In genomic region chr6:90119618-90120017, GRCh38 we compare ENCODE assay signal across 22 cellular contexts.
DNase-seq lines count a peak whose midpoint lies in the region; ATAC-seq and TF ChIP-seq lines count a peak whose summit lies in the region.
"Had no signal": no experiment of that assay in that cellular context is flagged by ENCODE, and none has a peak within 500 bp of the region (broad histone marks: within the 10 kb centered on the region; RNA-seq: fewer than 3 reads in every experiment).

No MANE protein-coding gene starts in this region.

- dilution Hi-C loops in IMR-90 (cut with HindIII; ENCODE audit: low sequenced_read_pairs, unreplicated experiment), result no loop called here

- no peak for DNase-seq in activated naive CD4-positive, alpha-beta T cell treated with anti-CD3 and anti-CD28 coated beads, Interleukin-2, amount 10 ng/mL, durations not matched to agents 7 days and 5 days
- DNase-seq in IMR-90, result no peak
- no peak for DNase-seq in activated naive CD8-positive, alpha-beta T cell treated with anti-CD3 and anti-CD28 coated beads, Interleukin-2, amount 50 U/mL, for 24 hours
- no peak for DNase-seq in naive thymus-derived CD8-positive, alpha-beta T cell
- no peak for DNase-seq in activated T-cell treated with anti-CD3 and anti-CD28 coated beads, Interleukin-2, amount 50 U/mL, for 72 hours
- DNase-seq: CD4-positive, alpha-beta memory T cell; COR-L47; MV-4-11; NCI-H1105 treated with DMSO at 0.1 percent for 48 hours; NCI-H146; NCI-H1930; NCI-H446; NCI-H524 treated with DMSO at 0.1 percent for 48 hours; NCI-H774; SIG-M5 had no signal

- no peak overlapping the region for H3K4me3 ChIP-seq in IMR-90 (ENCODE audit: insufficient read depth, low read depth, low read length)
- H3K4me3 ChIP-seq: BLaER1 treated with 17β-estradiol and CSF1 and Interleukin-3, amounts not matched to agents 10 nM and 100 nM; SK-N-MC had no signal

- H2BK20ac ChIP-seq in IMR-90 (ENCODE audit: low read depth, low read length), result no peak overlapping the region

- TF ChIP-seq CTCF in IMR-90 (conservative IDR thresholded peaks at IDR 0.05; ENCODE audit: low read depth, low read length), result no peak

- CTCF ChIA-PET in activated naive CD4-positive, alpha-beta T cell treated with anti-CD3 and anti-CD28 coated beads, Interleukin-2, amount 10 ng/mL, durations not matched to agents 7 days and 5 days (lab: Charles Lee), result interaction anchor here (1.4 to 1.7 kb wide), 2 partner anchors 22 to 177 kb away, joined by 3 read pairs; no protein-coding TSS in a partner anchor
- CTCF ChIA-PET in IMR-90 (lab: Yijun Ruan, JAX), result no interaction called here

- H3K9me1 ChIP-seq in IMR-90 (ENCODE audit: insufficient read depth, low read length), result 0 out of 2 replicates have a peak, but pooled peaks cover under 1% of the 10 kb centered on the region

- no peak overlapping the region for H3K9ac ChIP-seq in IMR-90 (ENCODE audit: low read depth, low read length)
- H3K9ac ChIP-seq: BLaER1 treated with 17β-estradiol and CSF1 and Interleukin-3, amounts not matched to agents 10 nM and 100 nM had no signal

- no peak overlapping the region for H3K4me3 Mint-ChIP-seq in activated naive CD4-positive, alpha-beta T cell treated with anti-CD3 and anti-CD28 coated beads, Interleukin-2, amount 50 U/mL, for 24 hours
- H3K4me3 Mint-ChIP-seq in activated naive CD4-positive, alpha-beta T cell treated with anti-CD3 and anti-CD28 coated beads, Interleukin-2, amount 10 ng/mL, durations not matched to agents 7 days and 5 days, result no peak overlapping the region
- no peak overlapping the region for H3K4me3 Mint-ChIP-seq in activated naive CD8-positive, alpha-beta T cell treated with anti-CD3 and anti-CD28 coated beads, Interleukin-2, amount 50 U/mL, for 24 hours
- no peak overlapping the region for H3K4me3 Mint-ChIP-seq in naive thymus-derived CD8-positive, alpha-beta T cell
- no peak overlapping the region for H3K4me3 Mint-ChIP-seq in activated T-cell treated with anti-CD3 and anti-CD28 coated beads, Interleukin-2, amount 50 U/mL, for 72 hours
- H3K4me3 Mint-ChIP-seq: CD4-positive, alpha-beta memory T cell had no signal

- no peak overlapping the region for H2BK120ac ChIP-seq in IMR-90 (ENCODE audit: low read depth, low read length)

- no peak overlapping the region for H3K56ac ChIP-seq in IMR-90 (ENCODE audit: extremely low read depth, insufficient read depth, low read length)

- no peak overlapping the region for H3K18ac ChIP-seq in IMR-90 (ENCODE audit: low read depth, low read length)

- no peak overlapping the region for H3K14ac ChIP-seq in IMR-90 (replicated peaks; ENCODE audit: low read depth, low read length)

- peaks cover 86% of the 10 kb centered on the region for H3K4me1 Mint-ChIP-seq in activated naive CD4-positive, alpha-beta T cell treated with anti-CD3 and anti-CD28 coated beads, Interleukin-2, amount 50 U/mL, for 24 hours
- peaks cover 47% of the 10 kb centered on the region for H3K4me1 Mint-ChIP-seq in activated naive CD4-positive, alpha-beta T cell treated with anti-CD3 and anti-CD28 coated beads, Interleukin-2, amount 10 ng/mL, durations not matched to agents 7 days and 5 days
- peaks cover 67% of the 10 kb centered on the region for H3K4me1 Mint-ChIP-seq in activated naive CD8-positive, alpha-beta T cell treated with anti-CD3 and anti-CD28 coated beads, Interleukin-2, amount 50 U/mL, for 24 hours
- peaks cover 29 to 69% (median 61%) of the 10 kb centered on the region in 4 donors for H3K4me1 Mint-ChIP-seq in naive thymus-derived CD8-positive, alpha-beta T cell
- peaks cover 40% of the 10 kb centered on the region for H3K4me1 Mint-ChIP-seq in activated T-cell treated with anti-CD3 and anti-CD28 coated beads, Interleukin-2, amount 50 U/mL, for 72 hours (ENCODE audit: low read depth)

- in situ Hi-C loops in IMR-90 (cut with MboI; ENCODE audit: low sequenced_read_pairs), result no loop called here

- no peaks in the 10 kb centered on the region for H3K27me3 ChIP-seq in IMR-90 (ENCODE audit: control insufficient read depth, insufficient read depth, low read length)
- H3K27me3 ChIP-seq: BLaER1 treated with 17β-estradiol and CSF1 and Interleukin-3, amounts not matched to agents 10 nM and 100 nM had no signal

- POLR2A ChIA-PET in IMR-90 (lab: Charles Lee; ENCODE audit: unreplicated experiment), result no interaction called here
- POLR2A ChIA-PET in naive thymus-derived CD8-positive, alpha-beta T cell (lab: Charles Lee), result interaction anchor here (0.7 kb wide), 1 partner anchor 13 kb away, joined by 3 read pairs; no protein-coding TSS in a partner anchor

- H4K20me1 ChIP-seq in IMR-90 (ENCODE audit: insufficient read depth, low read length), result no peaks in the 10 kb centered on the region

- H3K9me3 Mint-ChIP-seq in activated naive CD4-positive, alpha-beta T cell treated with anti-CD3 and anti-CD28 coated beads, Interleukin-2, amount 50 U/mL, for 24 hours, result peaks cover 21% of the 10 kb centered on the region
- peaks cover 23% of the 10 kb centered on the region for H3K9me3 Mint-ChIP-seq in activated naive CD4-positive, alpha-beta T cell treated with anti-CD3 and anti-CD28 coated beads, Interleukin-2, amount 10 ng/mL, durations not matched to agents 7 days and 5 days
- H3K9me3 Mint-ChIP-seq in activated naive CD8-positive, alpha-beta T cell treated with anti-CD3 and anti-CD28 coated beads, Interleukin-2, amount 50 U/mL, for 24 hours, result peaks cover 27% of the 10 kb centered on the region
- peaks cover 0 to 26% (median 1%) of the 10 kb centered on the region in 9 donors for H3K9me3 Mint-ChIP-seq in naive thymus-derived CD8-positive, alpha-beta T cell
- peaks cover 13 to 14% of the 10 kb centered on the region in 2 donors for H3K9me3 Mint-ChIP-seq in activated T-cell treated with anti-CD3 and anti-CD28 coated beads, Interleukin-2, amount 50 U/mL, for 72 hours

- H3K36me3 Mint-ChIP-seq in activated naive CD4-positive, alpha-beta T cell treated with anti-CD3 and anti-CD28 coated beads, Interleukin-2, amount 50 U/mL, for 24 hours, result peaks cover 40% of the 10 kb centered on the region
- H3K36me3 Mint-ChIP-seq in activated naive CD4-positive, alpha-beta T cell treated with anti-CD3 and anti-CD28 coated beads, Interleukin-2, amount 10 ng/mL, durations not matched to agents 7 days and 5 days, result peaks cover 50% of the 10 kb centered on the region
- peaks cover 63% of the 10 kb centered on the region for H3K36me3 Mint-ChIP-seq in activated naive CD8-positive, alpha-beta T cell treated with anti-CD3 and anti-CD28 coated beads, Interleukin-2, amount 50 U/mL, for 24 hours (ENCODE audit: low read depth)
- peaks cover 10 to 41% (median 33%) of the 10 kb centered on the region in 3 donors for H3K36me3 Mint-ChIP-seq in naive thymus-derived CD8-positive, alpha-beta T cell
- peaks cover 23 to 36% of the 10 kb centered on the region in 2 donors for H3K36me3 Mint-ChIP-seq in activated T-cell treated with anti-CD3 and anti-CD28 coated beads, Interleukin-2, amount 50 U/mL, for 72 hours (ENCODE audit: insufficient read depth in 2 of 2)

- no TSS peak for BruUV-seq in IMR-90 (replicated peaks; lab: Mats Ljungman, UMichigan)

- H2BK15ac ChIP-seq in IMR-90 (ENCODE audit: low read depth, low read length), result no peak overlapping the region

- no peak overlapping the region for H4K5ac ChIP-seq in IMR-90 (ENCODE audit: low read depth, low read length)

- no peak overlapping the region for H4K8ac ChIP-seq in IMR-90 (ENCODE audit: low read depth in 2 of 2, low read length in 2 of 2)

- intact Hi-C loops in IMR-90 (cut with micrococcal nuclease), result no loop called here

- no peak overlapping the region for H3K27ac ChIP-seq in IMR-90 (ENCODE audit: insufficient read depth, low read length)
- H3K27ac ChIP-seq: BLaER1 treated with 17β-estradiol and CSF1 and Interleukin-3, amounts not matched to agents 10 nM and 100 nM; HL-60; SK-N-MC had no signal

- no peak overlapping the region for H2AK9ac ChIP-seq in IMR-90 (replicated peaks; ENCODE audit: low read depth, low read length, poor library complexity)

- H3K9me3 ChIP-seq in IMR-90 (ENCODE audit: control insufficient read depth, insufficient read depth, low read length), result no peaks in the 10 kb centered on the region; the same call in 1 of the 2 replicates

- ATAC-seq in IMR-90 (ENCODE audit: low read depth) (no peak), GM21529 (IDR thresholded peaks at IDR 0.05; ENCODE audit: unreplicated experiment) (no peak), GM18907 (IDR thresholded peaks at IDR 0.05; ENCODE audit: unreplicated experiment) (no peak)
- ATAC-seq in activated naive CD8-positive, alpha-beta T cell treated with anti-CD3 and anti-CD28 coated beads, Interleukin-2, amount 50 U/mL, for 24 hours, result no peak
- no peak for ATAC-seq in naive thymus-derived CD8-positive, alpha-beta T cell
- ATAC-seq in activated T-cell treated with anti-CD3 and anti-CD28 coated beads, Interleukin-2, amount 50 U/mL, for 72 hours (replicated peaks in 1 of 2), result no peak
- ATAC-seq: HCT116 had no signal

- H2AK5ac ChIP-seq in IMR-90 (ENCODE audit: low read depth, low read length), result no peak overlapping the region

- H3K27me3 Mint-ChIP-seq in activated naive CD4-positive, alpha-beta T cell treated with anti-CD3 and anti-CD28 coated beads, Interleukin-2, amount 50 U/mL, for 24 hours, result no peaks in the 10 kb centered on the region
- H3K27me3 Mint-ChIP-seq in activated naive CD4-positive, alpha-beta T cell treated with anti-CD3 and anti-CD28 coated beads, Interleukin-2, amount 10 ng/mL, durations not matched to agents 7 days and 5 days, result no peaks in the 10 kb centered on the region
- H3K27me3 Mint-ChIP-seq in activated naive CD8-positive, alpha-beta T cell treated with anti-CD3 and anti-CD28 coated beads, Interleukin-2, amount 50 U/mL, for 24 hours, result no peaks in the 10 kb centered on the region
- H3K27me3 Mint-ChIP-seq in naive thymus-derived CD8-positive, alpha-beta T cell, result no peaks in the 10 kb centered on the region
- no peaks in the 10 kb centered on the region for H3K27me3 Mint-ChIP-seq in activated T-cell treated with anti-CD3 and anti-CD28 coated beads, Interleukin-2, amount 50 U/mL, for 72 hours (ENCODE audit: low read depth)
- H3K27me3 Mint-ChIP-seq: CD4-positive, alpha-beta memory T cell had no signal

- TF ChIP-seq RAD21 in IMR-90 (IDR thresholded peaks at IDR 0.05; ENCODE audit: low read length), result no peak

- H3K23ac ChIP-seq in IMR-90 (ENCODE audit: low read depth, low read length), result no peak overlapping the region

- H3K4ac ChIP-seq in IMR-90 (ENCODE audit: low read depth, low read length), result no peak overlapping the region

- H2BK5ac ChIP-seq in IMR-90 (ENCODE audit: low read depth, low read length, poor library complexity, severe bottlenecking), result no peak overlapping the region

- H2AFZ ChIP-seq in IMR-90 (replicated peaks; ENCODE audit: low read length, poor library complexity), result no peak overlapping the region

- no peak overlapping the region for H4K91ac ChIP-seq in IMR-90 (ENCODE audit: insufficient read depth, low read depth, low read length)

- H3K4me2 ChIP-seq in IMR-90 (ENCODE audit: low read depth, low read length), result no peak overlapping the region
- H3K4me2 ChIP-seq: BLaER1 treated with 17β-estradiol and CSF1 and Interleukin-3, amounts not matched to agents 10 nM and 100 nM had no signal

- H3K79me1 ChIP-seq in IMR-90 (ENCODE audit: low read depth in 1 of 2, low read length in 2 of 2), result no peaks in the 10 kb centered on the region

- no peaks in the 10 kb centered on the region for H3K36me3 ChIP-seq in IMR-90 (ENCODE audit: control insufficient read depth, insufficient read depth, low read length)

- TF ChIP-seq POLR2A in IMR-90 (IDR thresholded peaks at IDR 0.05; ENCODE audit: low read depth, low read length), result no peak

- H3K27ac Mint-ChIP-seq in activated naive CD4-positive, alpha-beta T cell treated with anti-CD3 and anti-CD28 coated beads, Interleukin-2, amount 50 U/mL, for 24 hours, result peak overlapping the region; percentile 59
- no peak overlapping the region for H3K27ac Mint-ChIP-seq in activated naive CD4-positive, alpha-beta T cell treated with anti-CD3 and anti-CD28 coated beads, Interleukin-2, amount 10 ng/mL, durations not matched to agents 7 days and 5 days
- H3K27ac Mint-ChIP-seq in activated naive CD8-positive, alpha-beta T cell treated with anti-CD3 and anti-CD28 coated beads, Interleukin-2, amount 50 U/mL, for 24 hours, result peak overlapping the region; percentile 47
- peak overlapping the region in 6 of 10 donors; percentile 31 to 74 (median 47) for H3K27ac Mint-ChIP-seq in naive thymus-derived CD8-positive, alpha-beta T cell
- H3K27ac Mint-ChIP-seq in activated T-cell treated with anti-CD3 and anti-CD28 coated beads, Interleukin-2, amount 50 U/mL, for 72 hours, result no peak overlapping the region

- WGBS in IMR-90 (ENCODE audit: extremely low coverage in 2 of 2, insufficient read length in 1 of 2), 2 experiments, result 67% methylated on average over 1 of the region's 3 CpGs; no CpG with 5 or more reads in 1 of the 2 experiments

- H3K4me1 ChIP-seq in IMR-90 (ENCODE audit: control insufficient read depth, insufficient read depth, low read length), result peaks cover 3% of the 10 kb centered on the region

Comparison
In these comparisons a context has a peak if more than half of its experiments do, and no peak if none do; other contexts are left out.
1. H3K27ac Mint-ChIP-seq: peak in activated naive CD4-positive, alpha-beta T cell treated with anti-CD3 and anti-CD28 coated beads, Interleukin-2, amount 50 U/mL, for 24 hours (single experiment), activated naive CD8-positive, alpha-beta T cell treated with anti-CD3 and anti-CD28 coated beads, Interleukin-2, amount 50 U/mL, for 24 hours (single experiment) and naive thymus-derived CD8-positive, alpha-beta T cell (6 of 10); none in activated naive CD4-positive, alpha-beta T cell treated with anti-CD3 and anti-CD28 coated beads, Interleukin-2, amount 10 ng/mL, durations not matched to agents 7 days and 5 days (single experiment) and activated T-cell treated with anti-CD3 and anti-CD28 coated beads, Interleukin-2, amount 50 U/mL, for 72 hours (single experiment).